1 cellular context compared by ENCODE assay signal in the genomic region with DNA sequence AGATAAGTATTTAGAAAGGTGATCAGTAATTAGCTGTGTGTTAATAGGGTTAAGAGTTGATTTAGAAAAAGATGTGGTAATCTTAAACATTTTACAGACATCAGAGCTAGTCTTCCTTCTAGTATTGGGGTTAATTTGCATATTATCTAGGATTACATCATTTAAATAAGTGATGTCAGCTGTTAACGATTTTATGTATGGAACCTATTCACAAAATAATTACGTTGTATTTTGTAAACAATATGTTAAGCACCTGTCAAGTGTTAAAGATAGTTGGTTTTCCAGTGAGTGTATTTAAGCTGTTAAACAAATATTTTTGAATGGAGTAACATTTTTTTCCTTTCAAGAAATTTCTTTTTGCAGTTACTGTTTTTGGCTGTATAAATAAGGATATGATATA.
TF ChIP-seq lines count a peak whose summit lies in the region.

No MANE protein-coding gene starts in this region.

TF ChIP-seq in K562, 482 proteins besides CTCF, POLR2A, EP300 and RAD21 (continued from another document and continues in another):
- TF ChIP-seq, protein P1, sequence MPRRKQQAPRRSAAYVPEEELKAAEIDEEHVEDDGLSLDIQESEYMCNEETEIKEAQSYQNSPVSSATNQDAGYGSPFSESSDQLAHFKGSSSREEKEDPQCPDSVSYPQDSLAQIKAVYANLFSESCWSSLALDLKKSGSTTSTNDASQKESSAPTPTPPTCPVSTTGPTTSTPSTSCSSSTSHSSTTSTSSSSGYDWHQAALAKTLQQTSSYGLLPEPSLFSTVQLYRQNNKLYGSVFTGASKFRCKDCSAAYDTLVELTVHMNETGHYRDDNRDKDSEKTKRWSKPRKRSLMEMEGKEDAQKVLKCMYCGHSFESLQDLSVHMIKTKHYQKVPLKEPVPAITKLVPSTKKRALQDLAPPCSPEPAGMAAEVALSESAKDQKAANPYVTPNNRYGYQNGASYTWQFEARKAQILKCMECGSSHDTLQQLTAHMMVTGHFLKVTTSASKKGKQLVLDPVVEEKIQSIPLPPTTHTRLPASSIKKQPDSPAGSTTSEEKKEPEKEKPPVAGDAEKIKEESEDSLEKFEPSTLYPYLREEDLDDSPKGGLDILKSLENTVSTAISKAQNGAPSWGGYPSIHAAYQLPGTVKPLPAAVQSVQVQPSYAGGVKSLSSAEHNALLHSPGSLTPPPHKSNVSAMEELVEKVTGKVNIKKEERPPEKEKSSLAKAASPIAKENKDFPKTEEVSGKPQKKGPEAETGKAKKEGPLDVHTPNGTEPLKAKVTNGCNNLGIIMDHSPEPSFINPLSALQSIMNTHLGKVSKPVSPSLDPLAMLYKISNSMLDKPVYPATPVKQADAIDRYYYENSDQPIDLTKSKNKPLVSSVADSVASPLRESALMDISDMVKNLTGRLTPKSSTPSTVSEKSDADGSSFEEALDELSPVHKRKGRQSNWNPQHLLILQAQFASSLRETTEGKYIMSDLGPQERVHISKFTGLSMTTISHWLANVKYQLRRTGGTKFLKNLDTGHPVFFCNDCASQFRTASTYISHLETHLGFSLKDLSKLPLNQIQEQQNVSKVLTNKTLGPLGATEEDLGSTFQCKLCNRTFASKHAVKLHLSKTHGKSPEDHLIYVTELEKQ (CRISPR knock-in tag; IDR thresholded peaks at IDR 0.05): no peak
- TF ChIP-seq, protein P2, sequence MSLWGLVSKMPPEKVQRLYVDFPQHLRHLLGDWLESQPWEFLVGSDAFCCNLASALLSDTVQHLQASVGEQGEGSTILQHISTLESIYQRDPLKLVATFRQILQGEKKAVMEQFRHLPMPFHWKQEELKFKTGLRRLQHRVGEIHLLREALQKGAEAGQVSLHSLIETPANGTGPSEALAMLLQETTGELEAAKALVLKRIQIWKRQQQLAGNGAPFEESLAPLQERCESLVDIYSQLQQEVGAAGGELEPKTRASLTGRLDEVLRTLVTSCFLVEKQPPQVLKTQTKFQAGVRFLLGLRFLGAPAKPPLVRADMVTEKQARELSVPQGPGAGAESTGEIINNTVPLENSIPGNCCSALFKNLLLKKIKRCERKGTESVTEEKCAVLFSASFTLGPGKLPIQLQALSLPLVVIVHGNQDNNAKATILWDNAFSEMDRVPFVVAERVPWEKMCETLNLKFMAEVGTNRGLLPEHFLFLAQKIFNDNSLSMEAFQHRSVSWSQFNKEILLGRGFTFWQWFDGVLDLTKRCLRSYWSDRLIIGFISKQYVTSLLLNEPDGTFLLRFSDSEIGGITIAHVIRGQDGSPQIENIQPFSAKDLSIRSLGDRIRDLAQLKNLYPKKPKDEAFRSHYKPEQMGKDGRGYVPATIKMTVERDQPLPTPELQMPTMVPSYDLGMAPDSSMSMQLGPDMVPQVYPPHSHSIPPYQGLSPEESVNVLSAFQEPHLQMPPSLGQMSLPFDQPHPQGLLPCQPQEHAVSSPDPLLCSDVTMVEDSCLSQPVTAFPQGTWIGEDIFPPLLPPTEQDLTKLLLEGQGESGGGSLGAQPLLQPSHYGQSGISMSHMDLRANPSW (CRISPR knock-in tag; IDR thresholded peaks at IDR 0.05): no peak
- TF ChIP-seq HNRNPLL (IDR thresholded peaks at IDR 0.05; ENCODE audit: low read depth, low read length, poor library complexity, severe bottlenecking) (no peak), SP2 (IDR thresholded peaks at IDR 0.05; ENCODE audit: extremely low read depth, low read depth, low read length, poor library complexity, severe bottlenecking) (no peak), ZNF77 (CRISPR knock-in tag; IDR thresholded peaks at IDR 0.05) (no peak), ZNF197 (CRISPR knock-in tag; IDR thresholded peaks at IDR 0.05; ENCODE audit: low read depth) (no peak), RUNX1 (IDR thresholded peaks at IDR 0.05; ENCODE audit: low read depth) (no peak), CEBPG (CRISPR knock-in tag; IDR thresholded peaks at IDR 0.05) (no peak), CEBPG (tag; conservative IDR thresholded peaks at IDR 0.05 in 1 of 2, IDR thresholded peaks at IDR 0.05 in 1 of 2) (peak; percentile 64 to 74; a peak in 3 of 4 replicates), ZNF23 (CRISPR knock-in tag; IDR thresholded peaks at IDR 0.05) (no peak), FOSL1 (tag; conservative IDR thresholded peaks at IDR 0.05) (peak; percentile 27; the same call in 1 of the 2 replicates), JUND (IDR thresholded peaks at IDR 0.05; ENCODE audit: borderline replicate concordance, low read depth, low read length) (peak; percentile 72; the same call in 1 of the 2 replicates), JUND (tag; IDR thresholded peaks at IDR 0.05; ENCODE audit: borderline replicate concordance, low read depth, low read length) (peak; percentile 80; the same call in 1 of the 3 replicates), SMAD4 (CRISPR knock-in tag; conservative IDR thresholded peaks at IDR 0.05) (no peak), KDM4B (IDR thresholded peaks at IDR 0.05; ENCODE audit: borderline replicate concordance in 2 of 2, low read depth in 1 of 2) (no peak), BRCA1 (IDR thresholded peaks at IDR 0.05) (no peak), BRCA1 (CRISPR knock-in tag; IDR thresholded peaks at IDR 0.05) (no peak), ESRRB (CRISPR knock-in tag; IDR thresholded peaks at IDR 0.05; ENCODE audit: borderline replicate concordance) (no peak), NR2F6 (CRISPR knock-in tag; IDR thresholded peaks at IDR 0.05) (no peak), ATF7 (IDR thresholded peaks at IDR 0.05) (peak; percentile 91), ELF1 (tag; IDR thresholded peaks at IDR 0.05) (no peak), ZNF445 (CRISPR knock-in tag; IDR thresholded peaks at IDR 0.05; ENCODE audit: low read depth) (no peak), DPF2 (IDR thresholded peaks at IDR 0.05) (peak; percentile 34; the same call in 1 of the 2 replicates), ZNF174 (CRISPR knock-in tag; IDR thresholded peaks at IDR 0.05) (no peak), SRSF3 (IDR thresholded peaks at IDR 0.05; ENCODE audit: insufficient read depth, low read length) (no peak), SOX6 (IDR thresholded peaks at IDR 0.05) (no peak), POU5F1 (IDR thresholded peaks at IDR 0.05; ENCODE audit: borderline replicate concordance, low read depth, low read length, partially characterized antibody) (no peak), ETV1 (tag; conservative IDR thresholded peaks at IDR 0.05; ENCODE audit: low read depth) (no peak), ETV6 (IDR thresholded peaks at IDR 0.05; ENCODE audit: borderline replicate concordance in 1 of 2, low read depth in 2 of 2, low read length in 1 of 2) (no peak), ETV6 (CRISPR knock-in tag; IDR thresholded peaks at IDR 0.05; ENCODE audit: borderline replicate concordance) (no peak), PML (IDR thresholded peaks at IDR 0.05; ENCODE audit: low read length) (no peak), SREBF1 (IDR thresholded peaks at IDR 0.05; ENCODE audit: borderline replicate concordance, low read depth, low read length) (no peak), NUFIP1 (IDR thresholded peaks at IDR 0.05; ENCODE audit: partially characterized antibody) (no peak), CBX2 (IDR thresholded peaks at IDR 0.05; ENCODE audit: insufficient read depth, low read length, poor library complexity, severe bottlenecking) (no peak), PHF20 (IDR thresholded peaks at IDR 0.05; ENCODE audit: partially characterized antibody) (no peak), SMARCC2 (IDR thresholded peaks at IDR 0.05; ENCODE audit: low read depth) (peak; percentile 49; the same call in 1 of the 2 replicates), RHOXF2B (CRISPR knock-in tag; conservative IDR thresholded peaks at IDR 0.05) (no peak), GATAD2A (IDR thresholded peaks at IDR 0.05) (no peak), SMARCA5 (IDR thresholded peaks at IDR 0.05) (no peak), SRF (CRISPR knock-in tag; IDR thresholded peaks at IDR 0.05) (no peak)
- TF ChIP-seq, protein P3, sequence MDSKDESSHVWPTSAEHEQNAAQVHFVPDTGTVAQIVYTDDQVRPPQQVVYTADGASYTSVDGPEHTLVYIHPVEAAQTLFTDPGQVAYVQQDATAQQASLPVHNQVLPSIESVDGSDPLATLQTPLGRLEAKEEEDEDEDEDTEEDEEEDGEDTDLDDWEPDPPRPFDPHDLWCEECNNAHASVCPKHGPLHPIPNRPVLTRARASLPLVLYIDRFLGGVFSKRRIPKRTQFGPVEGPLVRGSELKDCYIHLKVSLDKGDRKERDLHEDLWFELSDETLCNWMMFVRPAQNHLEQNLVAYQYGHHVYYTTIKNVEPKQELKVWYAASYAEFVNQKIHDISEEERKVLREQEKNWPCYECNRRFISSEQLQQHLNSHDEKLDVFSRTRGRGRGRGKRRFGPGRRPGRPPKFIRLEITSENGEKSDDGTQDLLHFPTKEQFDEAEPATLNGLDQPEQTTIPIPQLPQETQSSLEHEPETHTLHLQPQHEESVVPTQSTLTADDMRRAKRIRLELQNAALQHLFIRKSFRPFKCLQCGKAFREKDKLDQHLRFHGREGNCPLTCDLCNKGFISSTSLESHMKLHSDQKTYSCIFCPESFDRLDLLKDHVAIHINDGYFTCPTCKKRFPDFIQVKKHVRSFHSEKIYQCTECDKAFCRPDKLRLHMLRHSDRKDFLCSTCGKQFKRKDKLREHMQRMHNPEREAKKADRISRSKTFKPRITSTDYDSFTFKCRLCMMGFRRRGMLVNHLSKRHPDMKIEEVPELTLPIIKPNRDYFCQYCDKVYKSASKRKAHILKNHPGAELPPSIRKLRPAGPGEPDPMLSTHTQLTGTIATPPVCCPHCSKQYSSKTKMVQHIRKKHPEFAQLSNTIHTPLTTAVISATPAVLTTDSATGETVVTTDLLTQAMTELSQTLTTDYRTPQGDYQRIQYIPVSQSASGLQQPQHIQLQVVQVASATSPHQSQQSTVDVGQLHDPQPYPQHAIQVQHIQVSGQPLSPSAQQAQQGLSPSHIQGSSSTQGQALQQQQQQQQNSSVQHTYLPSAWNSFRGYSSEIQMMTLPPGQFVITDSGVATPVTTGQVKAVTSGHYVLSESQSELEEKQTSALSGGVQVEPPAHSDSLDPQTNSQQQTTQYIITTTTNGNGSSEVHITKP (IDR thresholded peaks at IDR 0.05; ENCODE audit: partially characterized antibody): no peak
- TF ChIP-seq, protein P4, sequence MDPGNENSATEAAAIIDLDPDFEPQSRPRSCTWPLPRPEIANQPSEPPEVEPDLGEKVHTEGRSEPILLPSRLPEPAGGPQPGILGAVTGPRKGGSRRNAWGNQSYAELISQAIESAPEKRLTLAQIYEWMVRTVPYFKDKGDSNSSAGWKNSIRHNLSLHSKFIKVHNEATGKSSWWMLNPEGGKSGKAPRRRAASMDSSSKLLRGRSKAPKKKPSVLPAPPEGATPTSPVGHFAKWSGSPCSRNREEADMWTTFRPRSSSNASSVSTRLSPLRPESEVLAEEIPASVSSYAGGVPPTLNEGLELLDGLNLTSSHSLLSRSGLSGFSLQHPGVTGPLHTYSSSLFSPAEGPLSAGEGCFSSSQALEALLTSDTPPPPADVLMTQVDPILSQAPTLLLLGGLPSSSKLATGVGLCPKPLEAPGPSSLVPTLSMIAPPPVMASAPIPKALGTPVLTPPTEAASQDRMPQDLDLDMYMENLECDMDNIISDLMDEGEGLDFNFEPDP (CRISPR knock-in tag; IDR thresholded peaks at IDR 0.05): no peak
- TF ChIP-seq, protein P5, sequence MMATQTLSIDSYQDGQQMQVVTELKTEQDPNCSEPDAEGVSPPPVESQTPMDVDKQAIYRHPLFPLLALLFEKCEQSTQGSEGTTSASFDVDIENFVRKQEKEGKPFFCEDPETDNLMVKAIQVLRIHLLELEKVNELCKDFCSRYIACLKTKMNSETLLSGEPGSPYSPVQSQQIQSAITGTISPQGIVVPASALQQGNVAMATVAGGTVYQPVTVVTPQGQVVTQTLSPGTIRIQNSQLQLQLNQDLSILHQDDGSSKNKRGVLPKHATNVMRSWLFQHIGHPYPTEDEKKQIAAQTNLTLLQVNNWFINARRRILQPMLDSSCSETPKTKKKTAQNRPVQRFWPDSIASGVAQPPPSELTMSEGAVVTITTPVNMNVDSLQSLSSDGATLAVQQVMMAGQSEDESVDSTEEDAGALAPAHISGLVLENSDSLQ (IDR thresholded peaks at IDR 0.05): peak; percentile 24; the same call in 1 of the 2 replicates
- TF ChIP-seq, protein P6, sequence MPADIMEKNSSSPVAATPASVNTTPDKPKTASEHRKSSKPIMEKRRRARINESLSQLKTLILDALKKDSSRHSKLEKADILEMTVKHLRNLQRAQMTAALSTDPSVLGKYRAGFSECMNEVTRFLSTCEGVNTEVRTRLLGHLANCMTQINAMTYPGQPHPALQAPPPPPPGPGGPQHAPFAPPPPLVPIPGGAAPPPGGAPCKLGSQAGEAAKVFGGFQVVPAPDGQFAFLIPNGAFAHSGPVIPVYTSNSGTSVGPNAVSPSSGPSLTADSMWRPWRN (IDR thresholded peaks at IDR 0.05; ENCODE audit: low read depth): no peak
- TF ChIP-seq, protein P7, sequence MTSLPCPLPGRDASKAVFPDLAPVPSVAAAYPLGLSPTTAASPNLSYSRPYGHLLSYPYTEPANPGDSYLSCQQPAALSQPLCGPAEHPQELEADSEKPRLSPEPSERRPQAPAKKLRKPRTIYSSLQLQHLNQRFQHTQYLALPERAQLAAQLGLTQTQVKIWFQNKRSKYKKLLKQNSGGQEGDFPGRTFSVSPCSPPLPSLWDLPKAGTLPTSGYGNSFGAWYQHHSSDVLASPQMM (CRISPR knock-in tag; IDR thresholded peaks at IDR 0.05): no peak
- TF ChIP-seq, protein P8, sequence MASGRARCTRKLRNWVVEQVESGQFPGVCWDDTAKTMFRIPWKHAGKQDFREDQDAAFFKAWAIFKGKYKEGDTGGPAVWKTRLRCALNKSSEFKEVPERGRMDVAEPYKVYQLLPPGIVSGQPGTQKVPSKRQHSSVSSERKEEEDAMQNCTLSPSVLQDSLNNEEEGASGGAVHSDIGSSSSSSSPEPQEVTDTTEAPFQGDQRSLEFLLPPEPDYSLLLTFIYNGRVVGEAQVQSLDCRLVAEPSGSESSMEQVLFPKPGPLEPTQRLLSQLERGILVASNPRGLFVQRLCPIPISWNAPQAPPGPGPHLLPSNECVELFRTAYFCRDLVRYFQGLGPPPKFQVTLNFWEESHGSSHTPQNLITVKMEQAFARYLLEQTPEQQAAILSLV (tag; IDR thresholded peaks at IDR 0.05): no peak
- TF ChIP-seq, protein P9, sequence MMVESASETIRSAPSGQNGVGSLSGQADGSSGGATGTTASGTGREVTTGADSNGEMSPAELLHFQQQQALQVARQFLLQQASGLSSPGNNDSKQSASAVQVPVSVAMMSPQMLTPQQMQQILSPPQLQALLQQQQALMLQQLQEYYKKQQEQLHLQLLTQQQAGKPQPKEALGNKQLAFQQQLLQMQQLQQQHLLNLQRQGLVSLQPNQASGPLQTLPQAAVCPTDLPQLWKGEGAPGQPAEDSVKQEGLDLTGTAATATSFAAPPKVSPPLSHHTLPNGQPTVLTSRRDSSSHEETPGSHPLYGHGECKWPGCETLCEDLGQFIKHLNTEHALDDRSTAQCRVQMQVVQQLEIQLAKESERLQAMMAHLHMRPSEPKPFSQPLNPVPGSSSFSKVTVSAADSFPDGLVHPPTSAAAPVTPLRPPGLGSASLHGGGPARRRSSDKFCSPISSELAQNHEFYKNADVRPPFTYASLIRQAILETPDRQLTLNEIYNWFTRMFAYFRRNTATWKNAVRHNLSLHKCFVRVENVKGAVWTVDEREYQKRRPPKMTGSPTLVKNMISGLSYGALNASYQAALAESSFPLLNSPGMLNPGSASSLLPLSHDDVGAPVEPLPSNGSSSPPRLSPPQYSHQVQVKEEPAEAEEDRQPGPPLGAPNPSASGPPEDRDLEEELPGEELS (CRISPR knock-in tag; IDR thresholded peaks at IDR 0.05; ENCODE audit: borderline replicate concordance): no peak
